Comparison of ENCODE assay signal across 8 cellular contexts in genomic region chr13:26186141-26186870, GRCh38.
DNase-seq lines count a peak whose midpoint lies in the region; ATAC-seq lines count a peak whose summit lies in the region.

No MANE protein-coding gene starts in this region.

- ATAC-seq in GM18498 (IDR thresholded peaks at IDR 0.05; ENCODE audit: unreplicated experiment) = peak; percentile 87
- ATAC-seq in HG02938 (IDR thresholded peaks at IDR 0.05; ENCODE audit: unreplicated experiment) = peak; percentile 73

- DNase-seq in NCI-H1930 (lab: John Stamatoyannopoulos, UW) = peak; percentile 94 to 98
- peak; percentile 90 for DNase-seq in UCSD-AML1 (lab: John Stamatoyannopoulos, UW; ENCODE audit: unreplicated experiment)
- DNase-seq in brain pericyte (ENCODE audit: low read depth, low spot score) = peak; percentile 80
- peak; percentile 75 for DNase-seq in skeletal muscle cell (ENCODE audit: low read depth)
- no peak for DNase-seq in NCI-H446 treated with DMSO at 0.1 percent for 48 hours (lab: John Stamatoyannopoulos, UW)

- peak overlapping the region; percentile 56 for H3K4me3 ChIP-seq in iPS-11a (ENCODE audit: low read depth, low read length)
- peak overlapping the region; percentile 61 for H3K4me3 ChIP-seq in skeletal muscle cell (ENCODE audit: low read depth, low read length)
